In genomic region chr9:93193978-93194377, GRCh38 we compare ENCODE assay signal across 1 cellular context.
TF ChIP-seq lines count a peak whose summit lies in the region.

No MANE protein-coding gene starts in this region.

TF ChIP-seq in HepG2, 621 proteins besides CTCF, POLR2A, EP300 and RAD21:
- no peak for TF ChIP-seq ZNF891 (CRISPR knock-in tag; IDR thresholded peaks at IDR 0.05)
